ENCODE assay signal across 1 cellular context in the genomic region with DNA sequence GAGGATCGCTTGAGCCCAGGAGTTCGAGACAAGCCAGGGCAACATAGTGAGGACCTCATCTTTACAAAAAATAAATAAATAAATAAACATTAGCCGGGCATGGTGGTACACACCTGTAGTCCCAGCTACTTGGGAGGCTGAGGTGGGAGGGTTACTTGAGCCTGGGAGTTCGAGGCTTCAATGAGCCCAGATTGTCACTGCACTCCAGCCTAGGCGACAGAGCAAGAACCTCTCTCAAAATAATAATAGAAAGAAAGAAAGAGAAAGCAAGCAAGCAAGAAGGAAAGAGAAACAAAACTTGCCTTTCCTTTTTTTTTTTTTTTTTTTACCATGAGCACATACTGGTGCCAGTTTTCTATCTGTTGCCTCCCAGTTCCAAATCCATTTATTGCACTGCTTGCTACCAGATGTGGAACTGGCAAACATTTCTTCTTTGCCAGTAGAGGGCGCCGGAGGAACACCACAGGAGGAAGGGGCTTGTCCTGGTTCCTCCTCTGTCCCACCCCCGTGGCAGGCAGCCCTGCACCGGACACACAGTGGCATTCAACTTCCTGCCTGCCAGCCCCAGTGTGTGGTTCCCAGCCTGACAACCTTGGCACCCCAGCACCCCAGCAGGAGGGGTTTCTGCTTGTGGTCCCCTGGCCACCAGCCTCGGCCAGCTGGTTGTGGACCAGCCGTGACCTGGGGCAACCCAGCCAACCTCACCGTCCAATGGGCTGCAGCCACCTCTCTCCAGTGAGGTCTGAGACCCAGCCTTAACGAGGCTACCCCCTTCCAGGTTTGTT.
A peak's percentile ranks its signal among the peaks of the same experiment; 100 is the strongest.
TF ChIP-seq lines count a peak whose summit lies in the region.

No MANE protein-coding gene starts in this region.

TF ChIP-seq in GM12878, 131 proteins besides CTCF, POLR2A, EP300 and RAD21:
- peak; percentile 33; the same call in 1 of the 2 replicates for TF ChIP-seq SMC3 (IDR thresholded peaks at IDR 0.05; ENCODE audit: borderline replicate concordance, low read length)
